8 cellular contexts compared by ENCODE assay signal in the genomic region with DNA sequence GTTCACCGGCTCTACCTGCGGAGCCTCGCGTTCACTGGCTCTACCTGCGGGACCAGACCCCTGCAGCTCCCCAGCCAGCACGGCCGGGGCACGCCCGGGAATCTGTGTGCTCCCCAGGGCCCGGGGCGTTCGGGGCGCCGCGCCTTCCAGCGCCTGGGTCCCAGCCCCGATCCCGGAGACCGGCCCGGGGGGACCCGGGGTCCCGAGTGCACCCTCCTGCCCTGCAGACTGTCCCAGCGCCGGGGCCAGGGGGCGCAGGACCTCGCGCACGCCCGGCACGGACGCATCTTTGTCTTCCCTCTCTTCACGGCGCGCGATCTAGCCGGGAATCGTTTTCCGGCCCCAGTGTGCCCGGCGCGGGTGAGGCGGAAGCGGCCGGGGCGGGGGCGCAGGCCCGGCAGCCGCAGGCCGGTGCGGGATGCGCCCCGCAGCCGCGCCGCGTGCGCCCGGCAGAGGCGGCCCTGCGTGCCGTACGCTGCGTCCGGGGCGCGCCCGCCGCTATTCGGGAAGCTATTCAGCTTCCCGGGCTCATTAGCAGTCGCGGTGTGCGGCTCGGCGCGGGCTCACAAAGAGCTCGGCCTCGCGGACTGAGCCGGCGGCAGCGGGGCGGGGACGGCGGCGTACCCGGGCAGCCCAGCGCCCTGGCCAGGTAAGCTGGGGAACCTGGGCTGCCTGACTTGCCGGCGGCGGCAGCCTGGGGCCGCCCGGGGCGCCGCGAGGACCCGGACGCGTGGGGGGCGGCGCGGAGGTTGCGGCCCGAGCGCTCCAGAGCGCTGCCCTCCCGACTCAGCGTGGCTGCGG. TPM values are rescaled to one million over a fixed set of nuclear protein-coding genes. Genes with fewer than 3 reads are reported as not detected.
DNase-seq lines count a peak whose midpoint lies in the region; ATAC-seq and TF ChIP-seq lines count a peak whose summit lies in the region.

A gene (plus strand): TSS at position 345 of the 801 bp plus-strand sequence. CDS start 167,911 bp downstream, outside the sequence.

- peak; percentile 64 for DNase-seq in NCI-H748 (lab: John Stamatoyannopoulos, UW; ENCODE audit: unreplicated experiment)
- no peak for DNase-seq in NCI-H748 treated with DMSO at 0.1 percent for 48 hours (lab: John Stamatoyannopoulos, UW)
- DNase-seq in cerebellum (ENCODE audit: low spot score), result peak; percentile 66
- DNase-seq in left lobe of liver (ENCODE audit: low spot score), result no peak
- DNase-seq in stimulated activated CD8-positive, alpha-beta memory T cell treated with anti-CD3 and anti-CD28 coated beads, Interleukin-4, amount 100 ng/mL, for 24 hours (ENCODE audit: low read depth), result peak; percentile 24
- no peak for DNase-seq in NCI-H510A treated with DMSO at 0.1 percent for 48 hours (lab: John Stamatoyannopoulos, UW)
- no peak for DNase-seq in mesenteric fat pad (ENCODE audit: low spot score)

- peak within 1 kb of the TSS; percentile 82 for H3K27ac ChIP-seq in VCaP

- TF ChIP-seq CTCF in VCaP (conservative IDR thresholded peaks at IDR 0.05), result peak; percentile 18

- peak; percentile 52 for ATAC-seq in left lobe of liver

RNA-seq across cellular contexts. Expression of the gene that starts here (rescaled TPM):
- total RNA-seq in cerebellum, result 155 TPM
- total RNA-seq in left lobe of liver, result 0.28 TPM
- total RNA-seq in mesenteric fat pad, result 2.2 TPM

Comparison
In these comparisons a context has a peak if more than half of its experiments do, and no peak if none do; other contexts are left out.
1. RNA of the gene that starts here (total RNA-seq): 155 TPM in cerebellum (single experiment); 2.2 TPM in mesenteric fat pad (single experiment) and 0.28 TPM in left lobe of liver (single experiment); every median in the first group is over 10 times any median in the second.
2. DNase-seq: peak in NCI-H748 (single experiment), cerebellum (single experiment) and stimulated activated CD8-positive, alpha-beta memory T cell treated with anti-CD3 and anti-CD28 coated beads, Interleukin-4, amount 100 ng/mL, for 24 hours (single experiment); none in NCI-H748 treated with DMSO at 0.1 percent for 48 hours (single experiment), left lobe of liver (single experiment), NCI-H510A treated with DMSO at 0.1 percent for 48 hours (single experiment) and mesenteric fat pad (single experiment).
3. Peak in ATAC-seq in left lobe of liver; RNA of the gene not detected or under 1 TPM.